In genomic region chr1:93839756-93840155, GRCh38 we compare ENCODE assay signal across 3 cellular contexts.
TF ChIP-seq lines count a peak whose summit lies in the region.

No MANE protein-coding gene starts in this region.

TF ChIP-seq in SK-N-SH, 30 proteins besides CTCF, POLR2A, EP300 and RAD21 (continued from another document):
- TF ChIP-seq SIN3A (IDR thresholded peaks at IDR 0.05; ENCODE audit: borderline replicate concordance, low read depth, low read length) (no peak), EZH2phosphoT487 (IDR thresholded peaks at IDR 0.05; ENCODE audit: borderline replicate concordance, low read depth) (no peak), USF2 (IDR thresholded peaks at IDR 0.05; ENCODE audit: borderline replicate concordance, low read depth, low read length) (no peak), CHD2 (IDR thresholded peaks at IDR 0.05; ENCODE audit: low read length, partially characterized antibody) (no peak), MEF2A (IDR thresholded peaks at IDR 0.05; ENCODE audit: borderline replicate concordance, low read depth) (no peak)

TF ChIP-seq in SK-N-SH treated with all-trans-retinoic acid at 6 μM for 48 hours, 23 proteins besides CTCF, POLR2A, EP300 and RAD21 (continued from another document):
- TF ChIP-seq, protein P1, sequence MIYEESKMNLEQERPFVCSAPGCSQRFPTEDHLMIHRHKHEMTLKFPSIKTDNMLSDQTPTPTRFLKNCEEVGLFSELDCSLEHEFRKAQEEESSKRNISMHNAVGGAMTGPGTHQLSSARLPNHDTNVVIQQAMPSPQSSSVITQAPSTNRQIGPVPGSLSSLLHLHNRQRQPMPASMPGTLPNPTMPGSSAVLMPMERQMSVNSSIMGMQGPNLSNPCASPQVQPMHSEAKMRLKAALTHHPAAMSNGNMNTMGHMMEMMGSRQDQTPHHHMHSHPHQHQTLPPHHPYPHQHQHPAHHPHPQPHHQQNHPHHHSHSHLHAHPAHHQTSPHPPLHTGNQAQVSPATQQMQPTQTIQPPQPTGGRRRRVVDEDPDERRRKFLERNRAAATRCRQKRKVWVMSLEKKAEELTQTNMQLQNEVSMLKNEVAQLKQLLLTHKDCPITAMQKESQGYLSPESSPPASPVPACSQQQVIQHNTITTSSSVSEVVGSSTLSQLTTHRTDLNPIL (CRISPR knock-in tag; IDR thresholded peaks at IDR 0.05; ENCODE audit: low read depth) = no peak
- TF ChIP-seq, protein P2, sequence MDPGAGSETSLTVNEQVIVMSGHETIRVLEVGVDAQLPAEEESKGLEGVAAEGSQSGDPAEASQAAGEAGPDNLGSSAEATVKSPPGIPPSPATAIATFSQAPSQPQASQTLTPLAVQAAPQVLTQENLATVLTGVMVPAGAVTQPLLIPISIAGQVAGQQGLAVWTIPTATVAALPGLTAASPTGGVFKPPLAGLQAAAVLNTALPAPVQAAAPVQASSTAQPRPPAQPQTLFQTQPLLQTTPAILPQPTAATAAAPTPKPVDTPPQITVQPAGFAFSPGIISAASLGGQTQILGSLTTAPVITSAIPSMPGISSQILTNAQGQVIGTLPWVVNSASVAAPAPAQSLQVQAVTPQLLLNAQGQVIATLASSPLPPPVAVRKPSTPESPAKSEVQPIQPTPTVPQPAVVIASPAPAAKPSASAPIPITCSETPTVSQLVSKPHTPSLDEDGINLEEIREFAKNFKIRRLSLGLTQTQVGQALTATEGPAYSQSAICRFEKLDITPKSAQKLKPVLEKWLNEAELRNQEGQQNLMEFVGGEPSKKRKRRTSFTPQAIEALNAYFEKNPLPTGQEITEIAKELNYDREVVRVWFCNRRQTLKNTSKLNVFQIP (CRISPR knock-in tag; IDR thresholded peaks at IDR 0.05; ENCODE audit: borderline replicate concordance, low read depth) = no peak
- TF ChIP-seq ARNTL (CRISPR knock-in tag; IDR thresholded peaks at IDR 0.05; ENCODE audit: borderline replicate concordance, low read depth) (no peak), ISL1 (CRISPR knock-in tag; IDR thresholded peaks at IDR 0.05) (no peak)
- TF ChIP-seq, protein P3, sequence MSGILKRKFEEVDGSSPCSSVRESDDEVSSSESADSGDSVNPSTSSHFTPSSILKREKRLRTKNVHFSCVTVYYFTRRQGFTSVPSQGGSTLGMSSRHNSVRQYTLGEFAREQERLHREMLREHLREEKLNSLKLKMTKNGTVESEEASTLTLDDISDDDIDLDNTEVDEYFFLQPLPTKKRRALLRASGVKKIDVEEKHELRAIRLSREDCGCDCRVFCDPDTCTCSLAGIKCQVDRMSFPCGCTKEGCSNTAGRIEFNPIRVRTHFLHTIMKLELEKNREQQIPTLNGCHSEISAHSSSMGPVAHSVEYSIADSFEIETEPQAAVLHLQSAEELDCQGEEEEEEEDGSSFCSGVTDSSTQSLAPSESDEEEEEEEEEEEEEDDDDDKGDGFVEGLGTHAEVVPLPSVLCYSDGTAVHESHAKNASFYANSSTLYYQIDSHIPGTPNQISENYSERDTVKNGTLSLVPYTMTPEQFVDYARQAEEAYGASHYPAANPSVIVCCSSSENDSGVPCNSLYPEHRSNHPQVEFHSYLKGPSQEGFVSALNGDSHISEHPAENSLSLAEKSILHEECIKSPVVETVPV (CRISPR knock-in tag; IDR thresholded peaks at IDR 0.05) = no peak

TF ChIP-seq in endothelial cell of umbilical vein, 7 proteins besides CTCF, POLR2A, EP300 and RAD21:
- TF ChIP-seq, protein P4, sequence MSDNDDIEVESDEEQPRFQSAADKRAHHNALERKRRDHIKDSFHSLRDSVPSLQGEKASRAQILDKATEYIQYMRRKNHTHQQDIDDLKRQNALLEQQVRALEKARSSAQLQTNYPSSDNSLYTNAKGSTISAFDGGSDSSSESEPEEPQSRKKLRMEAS (IDR thresholded peaks at IDR 0.05; ENCODE audit: insufficient read depth, insufficient read length) = no peak
- TF ChIP-seq EZH2 (IDR thresholded peaks at IDR 0.05; ENCODE audit: borderline replicate concordance, low read depth, low read length, severe bottlenecking) = no peak
- no peak for TF ChIP-seq POLR2AphosphoS5 (IDR thresholded peaks at IDR 0.05; ENCODE audit: insufficient read depth, low read depth, low read length)
- TF ChIP-seq JUN (IDR thresholded peaks at IDR 0.05; ENCODE audit: borderline replicate concordance, insufficient read depth, insufficient read length, low read depth) = no peak
- TF ChIP-seq GATA2 (IDR thresholded peaks at IDR 0.05; ENCODE audit: insufficient read depth, insufficient read length, low read depth, low read length) = no peak
- TF ChIP-seq FOS (IDR thresholded peaks at IDR 0.05; ENCODE audit: borderline replicate concordance, insufficient read depth, low read length) = peak; percentile 4
